Comparison of ENCODE assay signal across 1 cellular context in the genomic region with DNA sequence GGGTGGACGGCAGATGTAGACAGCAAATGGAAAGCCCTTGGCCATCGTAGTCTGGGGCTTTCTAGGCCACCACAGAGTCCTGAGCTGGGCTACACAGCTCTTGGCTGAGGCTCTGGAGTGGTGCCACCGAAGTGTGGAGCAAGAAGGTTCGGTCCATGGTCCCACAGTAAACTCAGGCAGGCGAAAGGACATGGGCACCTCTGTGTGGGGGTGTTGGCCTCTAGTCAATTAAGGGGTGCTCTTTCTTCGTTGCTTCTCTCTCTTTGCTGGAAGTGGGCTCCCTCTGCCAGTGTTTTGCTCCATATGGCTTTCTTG.
TF ChIP-seq lines count a peak whose summit lies in the region.

No MANE protein-coding gene starts in this region.

TF ChIP-seq in A549, 52 proteins besides CTCF, POLR2A, EP300 and RAD21 (continued from another document):
- TF ChIP-seq, protein P1, sequence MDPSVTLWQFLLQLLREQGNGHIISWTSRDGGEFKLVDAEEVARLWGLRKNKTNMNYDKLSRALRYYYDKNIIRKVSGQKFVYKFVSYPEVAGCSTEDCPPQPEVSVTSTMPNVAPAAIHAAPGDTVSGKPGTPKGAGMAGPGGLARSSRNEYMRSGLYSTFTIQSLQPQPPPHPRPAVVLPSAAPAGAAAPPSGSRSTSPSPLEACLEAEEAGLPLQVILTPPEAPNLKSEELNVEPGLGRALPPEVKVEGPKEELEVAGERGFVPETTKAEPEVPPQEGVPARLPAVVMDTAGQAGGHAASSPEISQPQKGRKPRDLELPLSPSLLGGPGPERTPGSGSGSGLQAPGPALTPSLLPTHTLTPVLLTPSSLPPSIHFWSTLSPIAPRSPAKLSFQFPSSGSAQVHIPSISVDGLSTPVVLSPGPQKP (IDR thresholded peaks at IDR 0.05; ENCODE audit: low read depth, low read length), result no peak
- no peak for TF ChIP-seq FOSL2 (IDR thresholded peaks at IDR 0.05)
- TF ChIP-seq FOSL2 (CRISPR knock-in tag; IDR thresholded peaks at IDR 0.05), result no peak
- no peak for TF ChIP-seq ZC3H11A (IDR thresholded peaks at IDR 0.05)
- TF ChIP-seq TP53 (CRISPR knock-in tag; IDR thresholded peaks at IDR 0.05), result no peak
- no peak for TF ChIP-seq NFE2L2 (conservative IDR thresholded peaks at IDR 0.05; ENCODE audit: low read length)
- TF ChIP-seq KDM5A (IDR thresholded peaks at IDR 0.05), result no peak
- no peak for TF ChIP-seq GATA3 (IDR thresholded peaks at IDR 0.05; ENCODE audit: borderline replicate concordance)
- TF ChIP-seq, protein P2, sequence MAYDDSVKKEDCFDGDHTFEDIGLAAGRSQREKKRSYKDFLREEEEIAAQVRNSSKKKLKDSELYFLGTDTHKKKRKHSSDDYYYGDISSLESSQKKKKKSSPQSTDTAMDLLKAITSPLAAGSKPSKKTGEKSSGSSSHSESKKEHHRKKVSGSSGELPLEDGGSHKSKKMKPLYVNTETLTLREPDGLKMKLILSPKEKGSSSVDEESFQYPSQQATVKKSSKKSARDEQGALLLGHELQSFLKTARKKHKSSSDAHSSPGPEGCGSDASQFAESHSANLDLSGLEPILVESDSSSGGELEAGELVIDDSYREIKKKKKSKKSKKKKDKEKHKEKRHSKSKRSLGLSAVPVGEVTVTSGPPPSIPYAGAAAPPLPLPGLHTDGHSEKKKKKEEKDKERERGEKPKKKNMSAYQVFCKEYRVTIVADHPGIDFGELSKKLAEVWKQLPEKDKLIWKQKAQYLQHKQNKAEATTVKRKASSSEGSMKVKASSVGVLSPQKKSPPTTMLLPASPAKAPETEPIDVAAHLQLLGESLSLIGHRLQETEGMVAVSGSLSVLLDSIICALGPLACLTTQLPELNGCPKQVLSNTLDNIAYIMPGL (CRISPR knock-in tag; IDR thresholded peaks at IDR 0.05; ENCODE audit: borderline replicate concordance), result no peak
- no peak for TF ChIP-seq FOXS1 (CRISPR knock-in tag; IDR thresholded peaks at IDR 0.05)
- TF ChIP-seq BHLHE40 (IDR thresholded peaks at IDR 0.05; ENCODE audit: low read depth, low read length), result no peak
- TF ChIP-seq, protein P3, sequence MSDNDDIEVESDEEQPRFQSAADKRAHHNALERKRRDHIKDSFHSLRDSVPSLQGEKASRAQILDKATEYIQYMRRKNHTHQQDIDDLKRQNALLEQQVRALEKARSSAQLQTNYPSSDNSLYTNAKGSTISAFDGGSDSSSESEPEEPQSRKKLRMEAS (IDR thresholded peaks at IDR 0.05), result no peak
